In genomic region chr7:131606346-131607290, GRCh38 we compare ENCODE assay signal across 12 cellular contexts. TPM values are rescaled to one million over a fixed set of nuclear protein-coding genes. Genes with fewer than 3 reads are reported as not detected.
DNase-seq lines count a peak whose midpoint lies in the region; ATAC-seq and TF ChIP-seq lines count a peak whose summit lies in the region.
"Had no signal": no experiment of that assay in that cellular context is flagged by ENCODE, and none has a peak within 500 bp of the region (broad histone marks: within the 10 kb centered on the region; RNA-seq: fewer than 3 reads in every experiment).

No MANE protein-coding gene starts in this region.

- no peaks in the 10 kb centered on the region for H3K36me3 ChIP-seq in naive thymus-derived CD4-positive, alpha-beta T cell (ENCODE audit: control insufficient read depth in 2 of 3, insufficient read depth in 3 of 3, low read length in 3 of 3)
- no peaks in the 10 kb centered on the region for H3K36me3 ChIP-seq in testis (ENCODE audit: low read depth, missing control alignments)

- no peak overlapping the region for H3K4me3 ChIP-seq in naive thymus-derived CD4-positive, alpha-beta T cell (ENCODE audit: low read length)
- H3K4me3 ChIP-seq in testis, result no peak overlapping the region

- H3K27me3 Mint-ChIP-seq in H9 (ENCODE audit: low read depth), result no peaks in the 10 kb centered on the region
- peaks cover 28% of the 10 kb centered on the region for H3K27me3 Mint-ChIP-seq in activated CD4-positive, alpha-beta memory T cell treated with anti-CD3 and anti-CD28 coated beads, Interleukin-2, amount 10 ng/mL, durations not matched to agents 7 days and 5 days
- peaks cover 14 to 33% (median 26%) of the 10 kb centered on the region in 5 donors for H3K27me3 Mint-ChIP-seq in naive thymus-derived CD4-positive, alpha-beta T cell

- ATAC-seq in naive thymus-derived CD4-positive, alpha-beta T cell, result peak; percentile 44
- ATAC-seq in HG03025 (IDR thresholded peaks at IDR 0.05; ENCODE audit: low FRiP score, unreplicated experiment), result no peak

- H4K91ac ChIP-seq in H9 (ENCODE audit: insufficient read length, low read depth, low read length), result peak overlapping the region; percentile 69

- no peak overlapping the region for H3K9ac ChIP-seq in H9 (ENCODE audit: extremely low read depth, insufficient read length, low read length)

- peak overlapping the region; percentile 1 for H3K18ac ChIP-seq in H9 (ENCODE audit: insufficient read length, low read depth, low read length)

- H3K4me2 ChIP-seq in H9 (ENCODE audit: insufficient read depth, insufficient read length, low read length), result no peak overlapping the region

- H2BK20ac ChIP-seq in H9 (ENCODE audit: low read depth, low read length, poor library complexity, severe bottlenecking), result no peak overlapping the region

- CTCF ChIA-PET in activated CD4-positive, alpha-beta memory T cell treated with anti-CD3 and anti-CD28 coated beads, Interleukin-2, amount 10 ng/mL, durations not matched to agents 7 days and 5 days (lab: Charles Lee), result interaction anchor here (0.5 kb wide), 1 partner anchor 586 kb away, joined by 3 read pairs; no protein-coding TSS in a partner anchor
- CTCF ChIA-PET in naive thymus-derived CD4-positive, alpha-beta T cell (lab: Charles Lee), result no interaction called here

- H3K4me1 Mint-ChIP-seq in H9, result peaks cover 65 to 72% of the 10 kb centered on the region in 2 experiments
- H3K4me1 Mint-ChIP-seq in activated CD4-positive, alpha-beta memory T cell treated with anti-CD3 and anti-CD28 coated beads, Interleukin-2, amount 10 ng/mL, durations not matched to agents 7 days and 5 days, result peaks cover 6% of the 10 kb centered on the region
- H3K4me1 Mint-ChIP-seq in naive thymus-derived CD4-positive, alpha-beta T cell, result no peaks in the 10 kb centered on the region

- intact Hi-C loops in naive thymus-derived CD4-positive, alpha-beta T cell (cut with micrococcal nuclease), result no loop called here
- intact Hi-C loops in testis (cut with DNase I; ENCODE audit: low total_unique reads), result no loop called here

- H3K23ac ChIP-seq in H9 (ENCODE audit: insufficient read length, low read depth, low read length), result no peak overlapping the region

- H2BK120ac ChIP-seq in H9 (ENCODE audit: low read depth, low read length, poor library complexity, severe bottlenecking), result no peak overlapping the region

- H3K4me3 Mint-ChIP-seq in H9, result peak overlapping the region in 1 of 2 experiments; percentile 3; a peak in 2 of 5 replicates
- no peak overlapping the region for H3K4me3 Mint-ChIP-seq in activated CD4-positive, alpha-beta memory T cell treated with anti-CD3 and anti-CD28 coated beads, Interleukin-2, amount 10 ng/mL, durations not matched to agents 7 days and 5 days
- no peak overlapping the region for H3K4me3 Mint-ChIP-seq in naive thymus-derived CD4-positive, alpha-beta T cell

- H3K56ac ChIP-seq in H9 (ENCODE audit: insufficient read length, low read depth, low read length), result no peak overlapping the region

- peak overlapping the region; percentile 58 for H2BK12ac ChIP-seq in H9 (ENCODE audit: insufficient read length, low read depth, low read length)

- H3K27ac ChIP-seq in H9 (ENCODE audit: insufficient read length, low read depth, low read length), result peak overlapping the region; percentile 97
- H3K27ac ChIP-seq in naive thymus-derived CD4-positive, alpha-beta T cell (ENCODE audit: low read depth, low read length), result no peak overlapping the region
- no peak overlapping the region for H3K27ac ChIP-seq in testis

- WGBS in H9 (ENCODE audit: extremely low coverage, insufficient read length, low lambda C conversion rate), result 100% methylated on average over 2 of the region's 11 CpGs
- WGBS in testis, 2 donors, result 85 to 89% methylated on average over 11 of the region's 11 CpGs

- H3T11ph ChIP-seq in H9 (ENCODE audit: low read length), result no peak overlapping the region

- peak overlapping the region; percentile 99 to 100 (median 99) for H3K27ac Mint-ChIP-seq in H9
- no peak overlapping the region for H3K27ac Mint-ChIP-seq in activated CD4-positive, alpha-beta memory T cell treated with anti-CD3 and anti-CD28 coated beads, Interleukin-2, amount 10 ng/mL, durations not matched to agents 7 days and 5 days
- H3K27ac Mint-ChIP-seq in naive thymus-derived CD4-positive, alpha-beta T cell, result no peak overlapping the region

- peak; percentile 54 for DNase-seq in H9
- peak; percentile 47 for DNase-seq in NCI-H187 treated with DMSO at 0.1 percent for 48 hours (lab: John Stamatoyannopoulos, UW)
- DNase-seq in activated CD4-positive, alpha-beta memory T cell treated with anti-CD3 and anti-CD28 coated beads, Interleukin-2, amount 10 ng/mL, durations not matched to agents 7 days and 5 days, result peak; percentile 16
- DNase-seq in naive thymus-derived CD4-positive, alpha-beta T cell, result no peak
- no peak for DNase-seq in testis
- no peak for DNase-seq in stimulated activated CD4-positive, alpha-beta T cell treated with anti-CD3 and anti-CD28 coated beads, Interleukin-12 subunit alpha, Interleukin-12 subunit beta, amount 100 ng/mL, for 4 hours
- no peak for DNase-seq in NCI-H748 (lab: John Stamatoyannopoulos, UW; ENCODE audit: unreplicated experiment)
- DNase-seq: activated naive CD4-positive, alpha-beta T cell; effector memory CD4-positive, alpha-beta T cell; GOT3; NCI-H526 treated with DMSO at 0.1 percent for 48 hours had no signal

- peak overlapping the region; percentile 99 for H2BK5ac ChIP-seq in H9 (ENCODE audit: insufficient read length, low read length)

- no peak overlapping the region; the same call in 1 of the 2 replicates for H3K4ac ChIP-seq in H9 (ENCODE audit: low read depth, low read length)

- H4K8ac ChIP-seq in H9 (replicated peaks; ENCODE audit: insufficient read length, low read depth, low read length), result no peak overlapping the region

- H3K79me2 ChIP-seq in H9 (ENCODE audit: insufficient read depth, low read length), result no peaks in the 10 kb centered on the region

- no peak overlapping the region for H3K14ac ChIP-seq in H9 (ENCODE audit: insufficient read depth, low read length)

- no peak for TF ChIP-seq CTCF in H9 (conservative IDR thresholded peaks at IDR 0.05)
- no peak for TF ChIP-seq CTCF in testis (IDR thresholded peaks at IDR 0.05)

- peak overlapping the region; percentile 71; the same call in 1 of the 2 replicates for H2BK15ac ChIP-seq in H9 (ENCODE audit: low read depth, low read length)

- H3K23me2 ChIP-seq in H9 (ENCODE audit: insufficient read length, low read depth, low read length, poor library complexity, severe bottlenecking), result peaks cover 6% of the 10 kb centered on the region

- no peak overlapping the region for H4K5ac ChIP-seq in H9 (ENCODE audit: insufficient read length, low read depth, low read length)

- H4K20me1 ChIP-seq in H9 (ENCODE audit: control insufficient read depth, insufficient read depth, insufficient read length), result no peaks in the 10 kb centered on the region

- no peak overlapping the region for H2AFZ ChIP-seq in H9 (ENCODE audit: low read length)

- H3K4me1 ChIP-seq in H9 (ENCODE audit: insufficient read depth, low read length), result peaks cover 18% of the 10 kb centered on the region; the same call in 1 of the 2 replicates
- H3K4me1 ChIP-seq in naive thymus-derived CD4-positive, alpha-beta T cell (ENCODE audit: control insufficient read depth in 2 of 2, insufficient read depth in 2 of 2, low read length in 2 of 2), result no peaks in the 10 kb centered on the region
- H3K4me1 ChIP-seq in testis, result no peaks in the 10 kb centered on the region

- peaks cover 0 to 3% (median 0%) of the 10 kb centered on the region in 3 experiments; a peak in 1 of 7 replicates for H3K36me3 Mint-ChIP-seq in H9 (ENCODE audit: insufficient read depth in 1 of 3, low read depth in 3 of 3)
- H3K36me3 Mint-ChIP-seq in activated CD4-positive, alpha-beta memory T cell treated with anti-CD3 and anti-CD28 coated beads, Interleukin-2, amount 10 ng/mL, durations not matched to agents 7 days and 5 days (ENCODE audit: low read depth), result no peaks in the 10 kb centered on the region
- H3K36me3 Mint-ChIP-seq in naive thymus-derived CD4-positive, alpha-beta T cell, result no peaks in the 10 kb centered on the region

- H3K27me3 ChIP-seq in H9 (ENCODE audit: insufficient read depth, low read length), result no peaks in the 10 kb centered on the region
- H3K27me3 ChIP-seq in naive thymus-derived CD4-positive, alpha-beta T cell (ENCODE audit: control insufficient read depth in 2 of 2, insufficient read depth in 2 of 2, low read length in 2 of 2), result no peaks in the 10 kb centered on the region
- H3K27me3 ChIP-seq in testis, result no peaks in the 10 kb centered on the region

- no peaks in the 10 kb centered on the region; a peak in 1 of 5 replicates for H3K9me3 Mint-ChIP-seq in H9
- H3K9me3 Mint-ChIP-seq in activated CD4-positive, alpha-beta memory T cell treated with anti-CD3 and anti-CD28 coated beads, Interleukin-2, amount 10 ng/mL, durations not matched to agents 7 days and 5 days, result no peaks in the 10 kb centered on the region
- H3K9me3 Mint-ChIP-seq in naive thymus-derived CD4-positive, alpha-beta T cell, result no peaks in the 10 kb centered on the region

- peak overlapping the region; percentile 7 for H2AK5ac ChIP-seq in H9 (ENCODE audit: insufficient read length, low read length)

- no peaks in the 10 kb centered on the region for H3K79me1 ChIP-seq in H9 (ENCODE audit: insufficient read depth, low read depth, low read length, poor library complexity, severe bottlenecking)

- no peaks in the 10 kb centered on the region for H3K9me3 ChIP-seq in H9 (ENCODE audit: control insufficient read depth, low read depth, low read length)
- H3K9me3 ChIP-seq in naive thymus-derived CD4-positive, alpha-beta T cell (ENCODE audit: control insufficient read depth in 2 of 3, low read length in 3 of 3), result no peaks in the 10 kb centered on the region
- no peaks in the 10 kb centered on the region for H3K9me3 ChIP-seq in testis

- POLR2A ChIA-PET in activated CD4-positive, alpha-beta memory T cell treated with anti-CD3 and anti-CD28 coated beads, Interleukin-2, amount 10 ng/mL, durations not matched to agents 7 days and 5 days (lab: Charles Lee), result no interaction called here
- POLR2A ChIA-PET in naive thymus-derived CD4-positive, alpha-beta T cell (lab: Charles Lee), result no interaction called here

- no peak for TF ChIP-seq POLR2A in testis (IDR thresholded peaks at IDR 0.05)

RNA-seq across cellular contexts. Expression of gene PODXL, which starts 50.2 kb away (rescaled TPM):
- total RNA-seq in H9 (2021) (727 and 732 TPM in 2 replicates), testis (10 to 100 TPM; 15.4 to 19.4 TPM)
- 1 to 10 TPM; 1.6 TPM for total RNA-seq in activated CD4-positive, alpha-beta memory T cell treated with anti-CD3 and anti-CD28 coated beads, Interleukin-2, amount 10 ng/mL, durations not matched to agents 7 days and 5 days
- 1 to 10 TPM in 1 of 5 experiments, under 1 TPM in 4; 0.05 to 1.4 (median 0.40) TPM for total RNA-seq in naive thymus-derived CD4-positive, alpha-beta T cell
- under 1 TPM; 0.14 to 0.15 TPM for polyA plus RNA-seq in naive thymus-derived CD4-positive, alpha-beta T cell
- polyA plus RNA-seq in testis (ENCODE audit: insufficient read depth, low read depth, low replicate concordance), result 27.3 TPM

Comparison
In these comparisons a context has a peak if more than half of its experiments do, and no peak if none do; other contexts are left out.
1. DNase-seq: peak in H9 (single experiment), NCI-H187 treated with DMSO at 0.1 percent for 48 hours (single experiment) and activated CD4-positive, alpha-beta memory T cell treated with anti-CD3 and anti-CD28 coated beads, Interleukin-2, amount 10 ng/mL, durations not matched to agents 7 days and 5 days (single experiment); none in naive thymus-derived CD4-positive, alpha-beta T cell (0 of 9), testis (single experiment), stimulated activated CD4-positive, alpha-beta T cell treated with anti-CD3 and anti-CD28 coated beads, Interleukin-12 subunit alpha, Interleukin-12 subunit beta, amount 100 ng/mL, for 4 hours (single experiment) and NCI-H748 (single experiment).
2. H3K27ac Mint-ChIP-seq: peak in H9 (3 of 3); none in activated CD4-positive, alpha-beta memory T cell treated with anti-CD3 and anti-CD28 coated beads, Interleukin-2, amount 10 ng/mL, durations not matched to agents 7 days and 5 days (single experiment) and naive thymus-derived CD4-positive, alpha-beta T cell (0 of 9).
3. RNA of gene PODXL, which starts 50.2 kb away (total RNA-seq): 727 to 732 TPM in H9; 15.4 to 19.4 TPM in testis, 1.6 TPM in activated CD4-positive, alpha-beta memory T cell treated with anti-CD3 and anti-CD28 coated beads, Interleukin-2, amount 10 ng/mL, durations not matched to agents 7 days and 5 days and 0.05 to 1.4 TPM in naive thymus-derived CD4-positive, alpha-beta T cell; every median in the first group is over 10 times any median in the second.